ENCODE assay signal across 19 cellular contexts in the genomic region with DNA sequence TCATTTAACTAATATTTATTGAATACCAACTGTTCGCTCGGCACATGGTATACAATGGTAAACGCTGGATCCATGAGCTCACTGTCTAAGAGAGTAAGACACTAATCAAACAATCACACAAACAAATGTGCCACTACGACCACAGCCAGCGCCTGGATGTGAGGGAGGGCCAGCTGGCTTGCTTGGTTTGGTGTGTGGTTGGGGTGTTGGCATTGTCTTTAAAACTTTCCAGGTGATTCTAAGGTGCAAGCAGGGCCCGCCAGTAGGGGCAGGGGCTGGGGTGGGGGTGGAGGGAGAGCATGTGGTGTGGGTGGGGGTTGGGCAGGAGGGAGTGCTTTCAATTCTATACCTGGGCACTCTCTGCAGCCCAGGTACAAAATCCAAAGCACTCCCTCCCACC. TPM values are rescaled to one million over a fixed set of nuclear protein-coding genes. Genes with fewer than 3 reads are reported as not detected.
A peak's percentile ranks its signal among the peaks of the same experiment; 100 is the strongest.
DNase-seq lines count a peak whose midpoint lies in the region; ATAC-seq and TF ChIP-seq lines count a peak whose summit lies in the region.
"Had no signal": no experiment of that assay in that cellular context is flagged by ENCODE, and none has a peak within 500 bp of the region (broad histone marks: within the 10 kb centered on the region; RNA-seq: fewer than 3 reads in every experiment).

No MANE protein-coding gene starts in this region.

- H3K27me3 Mint-ChIP-seq in GM23338 (ENCODE audit: insufficient read depth, low read depth, poor library complexity) (peaks cover 5% of the 10 kb centered on the region), WTC11 (ENCODE audit: low read depth) (no peaks in the 10 kb centered on the region; the same call in 1 of the 2 replicates)

- no peaks in the 10 kb centered on the region for H3K79me2 ChIP-seq in GM23338 (replicated peaks; ENCODE audit: insufficient read depth)

- DNase-seq in activated effector memory CD4-positive, alpha-beta T cell treated with anti-CD3 and anti-CD28 coated beads, Interleukin-2, amount 50 U/mL, for 16 hours: peak; percentile 30
- no peak for DNase-seq in activated effector memory CD4-positive, alpha-beta T cell treated with Interleukin-2 at 50 U/mL for 16 hours
- DNase-seq in GM23338 (ENCODE audit: low spot score) (no peak), WTC11 (ENCODE audit: low spot score) (no peak), mesenteric fat pad (ENCODE audit: low spot score) (peak; percentile 62), RWPE1 (ENCODE audit: low spot score) (no peak), DMS153 (lab: John Stamatoyannopoulos, UW) (no peak)
- DNase-seq: C1 segment of cervical spinal cord; Caco-2; CD4-positive, alpha-beta memory T cell; DMS79; EL; GDM1; HFFc6 had no signal

- peaks cover 3% of the 10 kb centered on the region; the same call in 2 of the 3 replicates for H3K4me1 Mint-ChIP-seq in GM23338
- peaks cover 3% of the 10 kb centered on the region for H3K4me1 Mint-ChIP-seq in WTC11

- POLR2A ChIA-PET in WTC11 (lab: Charles Lee) (no interaction called here), RWPE1 (lab: Yijun Ruan, JAX; ENCODE audit: low non-redundant PET) (no interaction called here)

- H3K36me3 Mint-ChIP-seq in GM23338 (ENCODE audit: low read depth) (no peaks in the 10 kb centered on the region), WTC11 (no peaks in the 10 kb centered on the region)
- H3K36me3 Mint-ChIP-seq: CD4-positive, alpha-beta memory T cell had no signal

- no peak overlapping the region for H3K27ac ChIP-seq in GM23338 (ENCODE audit: low read depth)
- H3K27ac ChIP-seq in RWPE1: no peak overlapping the region
- H3K27ac ChIP-seq: 22Rv1 had no signal

- H2AFZ ChIP-seq in GM23338: peak overlapping the region; percentile 74

- H3K4me3 ChIP-seq in GM23338: no peak overlapping the region
- H3K4me3 ChIP-seq: GM12878, HAP-1 had no signal

- H4K20me1 ChIP-seq in GM23338 (replicated peaks; ENCODE audit: insufficient read depth): no peaks in the 10 kb centered on the region

- no peaks in the 10 kb centered on the region for H3K4me1 ChIP-seq in GM23338 (ENCODE audit: insufficient read depth)
- H3K4me1 ChIP-seq: Caco-2, HAP-1 had no signal

- H3K9me3 Mint-ChIP-seq in GM23338 (peaks cover 3% of the 10 kb centered on the region; the same call in 1 of the 3 replicates), WTC11 (peaks cover 10% of the 10 kb centered on the region; the same call in 1 of the 2 replicates)
- H3K9me3 Mint-ChIP-seq: HFFc6 had no signal

- no peaks in the 10 kb centered on the region for H3K27me3 ChIP-seq in GM23338 (ENCODE audit: insufficient read depth)

- H3K27ac Mint-ChIP-seq in GM23338 (no peak overlapping the region), WTC11 (no peak overlapping the region)
- H3K27ac Mint-ChIP-seq: CD4-positive, alpha-beta memory T cell; HFFc6 had no signal

- H3K9me2 ChIP-seq in GM23338 (ENCODE audit: insufficient read depth): peaks cover 9% of the 10 kb centered on the region; the same call in 1 of the 2 replicates

- TF ChIP-seq CTCF in GM23338 (conservative IDR thresholded peaks at IDR 0.05; ENCODE audit: low read depth in 2 of 2): no peak
- TF ChIP-seq CTCF in WTC11 (IDR thresholded peaks at IDR 0.05): no peak
- TF ChIP-seq CTCF in RWPE1 (conservative IDR thresholded peaks at IDR 0.05; ENCODE audit: low read depth): no peak

- H3F3A ChIP-seq in GM23338 (replicated peaks; ENCODE audit: low read depth): no peaks in the 10 kb centered on the region

- ATAC-seq in GM23338: peak; percentile 33; the same call in 2 of the 3 replicates
- ATAC-seq in WTC11: peak; percentile 44
- no peak for ATAC-seq in GM21447 (IDR thresholded peaks at IDR 0.05; ENCODE audit: unreplicated experiment)
- ATAC-seq: GM12878 had no signal

- H3K36me3 ChIP-seq in GM23338 (ENCODE audit: insufficient read depth): no peaks in the 10 kb centered on the region
- H3K36me3 ChIP-seq: HAP-1 had no signal

- no peak overlapping the region for H3K4me2 ChIP-seq in GM23338

- H3K4me3 Mint-ChIP-seq in GM23338 (no peak overlapping the region), WTC11 (no peak overlapping the region)
- H3K4me3 Mint-ChIP-seq: CD4-positive, alpha-beta memory T cell; HFFc6 had no signal

- CTCF ChIA-PET in WTC11 (lab: Charles Lee): interaction anchor here (0.7 to 1.5 kb wide), 3 partner anchors 11 to 1029 kb away, joined by 4 to 6 read pairs (median 5); a partner anchor contains a TSS
- CTCF ChIA-PET in RWPE1 (lab: Yijun Ruan, JAX): interaction anchor here (0.5 to 0.7 kb wide), 3 partner anchors 452 to 940 kb away, joined by 3 to 6 read pairs (median 3); no protein-coding TSS in a partner anchor

TF ChIP-seq in GM23338, 12 proteins besides CTCF, POLR2A, EP300 and RAD21:
- TF ChIP-seq, protein P1, sequence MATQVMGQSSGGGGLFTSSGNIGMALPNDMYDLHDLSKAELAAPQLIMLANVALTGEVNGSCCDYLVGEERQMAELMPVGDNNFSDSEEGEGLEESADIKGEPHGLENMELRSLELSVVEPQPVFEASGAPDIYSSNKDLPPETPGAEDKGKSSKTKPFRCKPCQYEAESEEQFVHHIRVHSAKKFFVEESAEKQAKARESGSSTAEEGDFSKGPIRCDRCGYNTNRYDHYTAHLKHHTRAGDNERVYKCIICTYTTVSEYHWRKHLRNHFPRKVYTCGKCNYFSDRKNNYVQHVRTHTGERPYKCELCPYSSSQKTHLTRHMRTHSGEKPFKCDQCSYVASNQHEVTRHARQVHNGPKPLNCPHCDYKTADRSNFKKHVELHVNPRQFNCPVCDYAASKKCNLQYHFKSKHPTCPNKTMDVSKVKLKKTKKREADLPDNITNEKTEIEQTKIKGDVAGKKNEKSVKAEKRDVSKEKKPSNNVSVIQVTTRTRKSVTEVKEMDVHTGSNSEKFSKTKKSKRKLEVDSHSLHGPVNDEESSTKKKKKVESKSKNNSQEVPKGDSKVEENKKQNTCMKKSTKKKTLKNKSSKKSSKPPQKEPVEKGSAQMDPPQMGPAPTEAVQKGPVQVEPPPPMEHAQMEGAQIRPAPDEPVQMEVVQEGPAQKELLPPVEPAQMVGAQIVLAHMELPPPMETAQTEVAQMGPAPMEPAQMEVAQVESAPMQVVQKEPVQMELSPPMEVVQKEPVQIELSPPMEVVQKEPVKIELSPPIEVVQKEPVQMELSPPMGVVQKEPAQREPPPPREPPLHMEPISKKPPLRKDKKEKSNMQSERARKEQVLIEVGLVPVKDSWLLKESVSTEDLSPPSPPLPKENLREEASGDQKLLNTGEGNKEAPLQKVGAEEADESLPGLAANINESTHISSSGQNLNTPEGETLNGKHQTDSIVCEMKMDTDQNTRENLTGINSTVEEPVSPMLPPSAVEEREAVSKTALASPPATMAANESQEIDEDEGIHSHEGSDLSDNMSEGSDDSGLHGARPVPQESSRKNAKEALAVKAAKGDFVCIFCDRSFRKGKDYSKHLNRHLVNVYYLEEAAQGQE (IDR thresholded peaks at IDR 0.05; ENCODE audit: unreplicated experiment): no peak
- no peak for TF ChIP-seq JUNB (IDR thresholded peaks at IDR 0.05; ENCODE audit: unreplicated experiment)
- no peak for TF ChIP-seq ZNF331 (CRISPR knock-in tag; IDR thresholded peaks at IDR 0.05; ENCODE audit: low read depth)
- no peak for TF ChIP-seq STAT1 (IDR thresholded peaks at IDR 0.05; ENCODE audit: unreplicated experiment)
- TF ChIP-seq POLR2AphosphoS5 (IDR thresholded peaks at IDR 0.05; ENCODE audit: low read depth): no peak
- no peak for TF ChIP-seq EZH2phosphoT487 (IDR thresholded peaks at IDR 0.05; ENCODE audit: unreplicated experiment)
- no peak for TF ChIP-seq ZNF114 (CRISPR knock-in tag; IDR thresholded peaks at IDR 0.05)

TF ChIP-seq in WTC11, 78 proteins besides CTCF, POLR2A, EP300 and RAD21:
- TF ChIP-seq ZNF423 (CRISPR knock-in tag; IDR thresholded peaks at IDR 0.05): no peak
- TF ChIP-seq, protein P2, sequence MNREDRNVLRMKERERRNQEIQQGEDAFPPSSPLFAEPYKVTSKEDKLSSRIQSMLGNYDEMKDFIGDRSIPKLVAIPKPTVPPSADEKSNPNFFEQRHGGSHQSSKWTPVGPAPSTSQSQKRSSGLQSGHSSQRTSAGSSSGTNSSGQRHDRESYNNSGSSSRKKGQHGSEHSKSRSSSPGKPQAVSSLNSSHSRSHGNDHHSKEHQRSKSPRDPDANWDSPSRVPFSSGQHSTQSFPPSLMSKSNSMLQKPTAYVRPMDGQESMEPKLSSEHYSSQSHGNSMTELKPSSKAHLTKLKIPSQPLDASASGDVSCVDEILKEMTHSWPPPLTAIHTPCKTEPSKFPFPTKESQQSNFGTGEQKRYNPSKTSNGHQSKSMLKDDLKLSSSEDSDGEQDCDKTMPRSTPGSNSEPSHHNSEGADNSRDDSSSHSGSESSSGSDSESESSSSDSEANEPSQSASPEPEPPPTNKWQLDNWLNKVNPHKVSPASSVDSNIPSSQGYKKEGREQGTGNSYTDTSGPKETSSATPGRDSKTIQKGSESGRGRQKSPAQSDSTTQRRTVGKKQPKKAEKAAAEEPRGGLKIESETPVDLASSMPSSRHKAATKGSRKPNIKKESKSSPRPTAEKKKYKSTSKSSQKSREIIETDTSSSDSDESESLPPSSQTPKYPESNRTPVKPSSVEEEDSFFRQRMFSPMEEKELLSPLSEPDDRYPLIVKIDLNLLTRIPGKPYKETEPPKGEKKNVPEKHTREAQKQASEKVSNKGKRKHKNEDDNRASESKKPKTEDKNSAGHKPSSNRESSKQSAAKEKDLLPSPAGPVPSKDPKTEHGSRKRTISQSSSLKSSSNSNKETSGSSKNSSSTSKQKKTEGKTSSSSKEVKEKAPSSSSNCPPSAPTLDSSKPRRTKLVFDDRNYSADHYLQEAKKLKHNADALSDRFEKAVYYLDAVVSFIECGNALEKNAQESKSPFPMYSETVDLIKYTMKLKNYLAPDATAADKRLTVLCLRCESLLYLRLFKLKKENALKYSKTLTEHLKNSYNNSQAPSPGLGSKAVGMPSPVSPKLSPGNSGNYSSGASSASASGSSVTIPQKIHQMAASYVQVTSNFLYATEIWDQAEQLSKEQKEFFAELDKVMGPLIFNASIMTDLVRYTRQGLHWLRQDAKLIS (CRISPR knock-in tag; IDR thresholded peaks at IDR 0.05; ENCODE audit: borderline replicate concordance): no peak
- TF ChIP-seq, protein P3, sequence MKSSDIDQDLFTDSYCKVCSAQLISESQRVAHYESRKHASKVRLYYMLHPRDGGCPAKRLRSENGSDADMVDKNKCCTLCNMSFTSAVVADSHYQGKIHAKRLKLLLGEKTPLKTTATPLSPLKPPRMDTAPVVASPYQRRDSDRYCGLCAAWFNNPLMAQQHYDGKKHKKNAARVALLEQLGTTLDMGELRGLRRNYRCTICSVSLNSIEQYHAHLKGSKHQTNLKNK (CRISPR knock-in tag; IDR thresholded peaks at IDR 0.05): no peak

RNA-seq across cellular contexts. Expression of a gene that starts 31.6 kb away (rescaled TPM):
- 1.8 and 2.5 TPM in 2 replicates for total RNA-seq in GM23338 (2014; rRNA removed; shearing (Covaris generic))
- polyA plus RNA-seq in GM23338 (2016; fragmentation: Nextera tagmentation; extraction: Ambion mirVana): 0.60 and 0.61 TPM in 2 replicates
- total RNA-seq in WTC11 (2021) (1.7 to 2.1 TPM (median 1.7 TPM) in 3 replicates), mesenteric fat pad (187 TPM)
- total RNA-seq: CD4-positive, alpha-beta memory T cell; H4; HFFc6 had no signal
- polyA plus RNA-seq: CD4-positive, alpha-beta memory T cell; GM12878 had no signal

Comparison
In these comparisons a context has a peak if more than half of its experiments do, and no peak if none do; other contexts are left out.
1. DNase-seq: peak in activated effector memory CD4-positive, alpha-beta T cell treated with anti-CD3 and anti-CD28 coated beads, Interleukin-2, amount 50 U/mL, for 16 hours (single experiment) and mesenteric fat pad (single experiment); none in activated effector memory CD4-positive, alpha-beta T cell treated with Interleukin-2 at 50 U/mL for 16 hours (single experiment), GM23338 (single experiment), WTC11 (single experiment), RWPE1 (single experiment) and DMS153 (single experiment).
2. RNA of a gene that starts 31.6 kb away (total RNA-seq): 187 TPM in mesenteric fat pad (single experiment); 1.8 to 2.5 TPM in GM23338 and 1.7 to 2.1 TPM in WTC11; every median in the first group is over 10 times any median in the second.